Comparison of ENCODE assay signal across 9 cellular contexts in genomic region chr1:64686828-64687724, GRCh38. TPM values are rescaled to one million over a fixed set of nuclear protein-coding genes. Genes with fewer than 3 reads are reported as not detected.
DNase-seq lines count a peak whose midpoint lies in the region; ATAC-seq and TF ChIP-seq lines count a peak whose summit lies in the region.
"Had no signal": no experiment of that assay in that cellular context is flagged by ENCODE, and none has a peak within 500 bp of the region (broad histone marks: within the 10 kb centered on the region; RNA-seq: fewer than 3 reads in every experiment).

No MANE protein-coding gene starts in this region.

- peak; percentile 5 for DNase-seq in DMS 273 treated with DMSO at 0.1 percent for 48 hours (lab: John Stamatoyannopoulos, UW)
- peak; percentile 3 for DNase-seq in SHP77 treated with DMSO at 0.1 percent for 48 hours (lab: John Stamatoyannopoulos, UW)
- DNase-seq in central memory CD8-positive, alpha-beta T cell (ENCODE audit: low spot score in 2 of 2): no peak
- DNase-seq in kidney epithelial cell (ENCODE audit: low read depth): no peak
- no peak for DNase-seq in thoracic aorta (ENCODE audit: low spot score)
- DNase-seq in activated T-helper 1 cell treated with anti-CD3 and anti-CD28 coated beads, Interleukin-12 subunit alpha, Interleukin-12 subunit beta, Interleukin-2, Interleukin-4 antibody, amounts not matched to agents 30 ng/mL and 10 ng/mL and 1 ng/mL, durations not matched to agents 14 hours and 24 hours and 36 hours (ENCODE audit: low spot score): no peak
- DNase-seq: activated T-cell treated with anti-CD3 and anti-CD28 coated beads, Interleukin-2, amount 50 U/mL, for 4 hours had no signal

- intact Hi-C loops in activated T-helper 1 cell treated with anti-CD3 and anti-CD28 coated beads, Interleukin-12 subunit alpha, Interleukin-12 subunit beta, Interleukin-2, Interleukin-4 antibody, amounts not matched to agents 30 ng/mL and 10 ng/mL and 1 ng/mL, durations not matched to agents 14 hours and 24 hours and 36 hours (cut with micrococcal nuclease): loop anchor here (1.0 kb wide), 4 partner anchors 137 to 1000 kb away; no protein-coding TSS in a partner anchor

- TF ChIP-seq CTCF in kidney epithelial cell (IDR thresholded peaks at IDR 0.05; ENCODE audit: insufficient read depth, low read length, poor library complexity, severe bottlenecking): peak; percentile 85
- peak; percentile 89 for TF ChIP-seq CTCF in thoracic aorta (IDR thresholded peaks at IDR 0.05)

- peaks cover 96% of the 10 kb centered on the region for H3K36me3 ChIP-seq in HUES48 (ENCODE audit: control insufficient read depth, insufficient read depth, low read length)
- no peaks in the 10 kb centered on the region for H3K36me3 ChIP-seq in kidney epithelial cell (ENCODE audit: control insufficient read depth, insufficient read depth, low read length)
- peaks cover 8% of the 10 kb centered on the region for H3K36me3 ChIP-seq in thoracic aorta

- H3K4me3 ChIP-seq in HUES48 (ENCODE audit: low read depth, low read length) (no peak overlapping the region), kidney epithelial cell (ENCODE audit: low read depth, low read length) (no peak overlapping the region), thoracic aorta (no peak overlapping the region)

- no peaks in the 10 kb centered on the region for H3K9me3 ChIP-seq in HUES48 (ENCODE audit: control insufficient read depth, insufficient read depth, low read length)
- no peaks in the 10 kb centered on the region for H3K9me3 ChIP-seq in thoracic aorta

- H3K27ac ChIP-seq in HUES48 (ENCODE audit: low read depth, low read length) (peak overlapping the region; percentile 73), thoracic aorta (peak overlapping the region in 1 of 2 donors; percentile 31)

- H3K4me1 Mint-ChIP-seq in central memory CD8-positive, alpha-beta T cell: no peaks in the 10 kb centered on the region
- peaks cover 7% of the 10 kb centered on the region for H3K4me1 Mint-ChIP-seq in activated T-helper 1 cell treated with anti-CD3 and anti-CD28 coated beads, Interleukin-12 subunit alpha, Interleukin-12 subunit beta, Interleukin-2, Interleukin-4 antibody, amounts not matched to agents 30 ng/mL and 10 ng/mL and 1 ng/mL, durations not matched to agents 14 hours and 24 hours and 36 hours (ENCODE audit: low read depth)

- H3K36me3 Mint-ChIP-seq in central memory CD8-positive, alpha-beta T cell (ENCODE audit: insufficient read depth): no peaks in the 10 kb centered on the region
- no peaks in the 10 kb centered on the region for H3K36me3 Mint-ChIP-seq in activated T-helper 1 cell treated with anti-CD3 and anti-CD28 coated beads, Interleukin-12 subunit alpha, Interleukin-12 subunit beta, Interleukin-2, Interleukin-4 antibody, amounts not matched to agents 30 ng/mL and 10 ng/mL and 1 ng/mL, durations not matched to agents 14 hours and 24 hours and 36 hours (ENCODE audit: low read depth)

- H3K4me3 Mint-ChIP-seq in central memory CD8-positive, alpha-beta T cell: no peak overlapping the region
- no peak overlapping the region for H3K4me3 Mint-ChIP-seq in activated T-helper 1 cell treated with anti-CD3 and anti-CD28 coated beads, Interleukin-12 subunit alpha, Interleukin-12 subunit beta, Interleukin-2, Interleukin-4 antibody, amounts not matched to agents 30 ng/mL and 10 ng/mL and 1 ng/mL, durations not matched to agents 14 hours and 24 hours and 36 hours
- H3K4me3 Mint-ChIP-seq: activated T-cell treated with anti-CD3 and anti-CD28 coated beads, Interleukin-2, amount 50 U/mL, for 4 hours had no signal

- H3K27me3 Mint-ChIP-seq in central memory CD8-positive, alpha-beta T cell: peaks cover 8% of the 10 kb centered on the region
- no peaks in the 10 kb centered on the region for H3K27me3 Mint-ChIP-seq in activated T-helper 1 cell treated with anti-CD3 and anti-CD28 coated beads, Interleukin-12 subunit alpha, Interleukin-12 subunit beta, Interleukin-2, Interleukin-4 antibody, amounts not matched to agents 30 ng/mL and 10 ng/mL and 1 ng/mL, durations not matched to agents 14 hours and 24 hours and 36 hours (ENCODE audit: insufficient read depth)

- no peaks in the 10 kb centered on the region for H3K9me3 Mint-ChIP-seq in central memory CD8-positive, alpha-beta T cell
- no peaks in the 10 kb centered on the region for H3K9me3 Mint-ChIP-seq in activated T-helper 1 cell treated with anti-CD3 and anti-CD28 coated beads, Interleukin-12 subunit alpha, Interleukin-12 subunit beta, Interleukin-2, Interleukin-4 antibody, amounts not matched to agents 30 ng/mL and 10 ng/mL and 1 ng/mL, durations not matched to agents 14 hours and 24 hours and 36 hours
- H3K9me3 Mint-ChIP-seq: activated T-cell treated with anti-CD3 and anti-CD28 coated beads, Interleukin-2, amount 50 U/mL, for 4 hours had no signal

- ATAC-seq in GM19324 (IDR thresholded peaks at IDR 0.05; ENCODE audit: low FRiP score, unreplicated experiment): peak; percentile 55
- ATAC-seq in central memory CD8-positive, alpha-beta T cell (replicated peaks; ENCODE audit: extremely low read depth, poor library complexity, severe bottlenecking): peak; percentile 62
- no peak for ATAC-seq in thoracic aorta (ENCODE audit: insufficient number of reproducible peaks, low FRiP score, low read depth)

- no peak overlapping the region for H3K9ac ChIP-seq in HUES48 (ENCODE audit: low read depth, low read length)

- H3K4me1 ChIP-seq in HUES48 (ENCODE audit: control insufficient read depth, insufficient read depth, low read length): peaks cover 25% of the 10 kb centered on the region
- H3K4me1 ChIP-seq in thoracic aorta (ENCODE audit: control insufficient read depth in 1 of 2, low read depth in 2 of 2): peaks cover 3 to 19% of the 10 kb centered on the region in 2 donors

- H3K27me3 ChIP-seq in HUES48 (ENCODE audit: control insufficient read depth, insufficient read depth, low read length): no peaks in the 10 kb centered on the region
- no peaks in the 10 kb centered on the region for H3K27me3 ChIP-seq in kidney epithelial cell (ENCODE audit: control insufficient read depth, insufficient read depth, low read length)
- H3K27me3 ChIP-seq in thoracic aorta (replicated peaks; ENCODE audit: insufficient read depth): no peaks in the 10 kb centered on the region

- H3K27ac Mint-ChIP-seq in central memory CD8-positive, alpha-beta T cell (ENCODE audit: low read depth): no peak overlapping the region
- no peak overlapping the region for H3K27ac Mint-ChIP-seq in activated T-helper 1 cell treated with anti-CD3 and anti-CD28 coated beads, Interleukin-12 subunit alpha, Interleukin-12 subunit beta, Interleukin-2, Interleukin-4 antibody, amounts not matched to agents 30 ng/mL and 10 ng/mL and 1 ng/mL, durations not matched to agents 14 hours and 24 hours and 36 hours

RNA-seq across cellular contexts. Expression of gene RAVER2, which starts 57.8 kb away (rescaled TPM):
- 11.8 and 12.6 TPM in 2 replicates for total RNA-seq in kidney epithelial cell
- 10 to 100 TPM; 17.2 to 18.3 TPM for total RNA-seq in thoracic aorta
- 0.34 and 0.36 TPM in 2 replicates for total RNA-seq in activated T-helper 1 cell treated with anti-CD3 and anti-CD28 coated beads, Interleukin-12 subunit alpha, Interleukin-12 subunit beta, Interleukin-2, Interleukin-4 antibody, amounts not matched to agents 30 ng/mL and 10 ng/mL and 1 ng/mL, durations not matched to agents 14 hours and 24 hours and 36 hours

Comparison
In these comparisons a context has a peak if more than half of its experiments do, and no peak if none do; other contexts are left out.
1. DNase-seq: peak in DMS 273 treated with DMSO at 0.1 percent for 48 hours (single experiment) and SHP77 treated with DMSO at 0.1 percent for 48 hours (single experiment); none in central memory CD8-positive, alpha-beta T cell (0 of 2), kidney epithelial cell (single experiment), thoracic aorta (single experiment) and activated T-helper 1 cell treated with anti-CD3 and anti-CD28 coated beads, Interleukin-12 subunit alpha, Interleukin-12 subunit beta, Interleukin-2, Interleukin-4 antibody, amounts not matched to agents 30 ng/mL and 10 ng/mL and 1 ng/mL, durations not matched to agents 14 hours and 24 hours and 36 hours (single experiment).